Comparison of ENCODE assay signal across 8 cellular contexts in the genomic region with DNA sequence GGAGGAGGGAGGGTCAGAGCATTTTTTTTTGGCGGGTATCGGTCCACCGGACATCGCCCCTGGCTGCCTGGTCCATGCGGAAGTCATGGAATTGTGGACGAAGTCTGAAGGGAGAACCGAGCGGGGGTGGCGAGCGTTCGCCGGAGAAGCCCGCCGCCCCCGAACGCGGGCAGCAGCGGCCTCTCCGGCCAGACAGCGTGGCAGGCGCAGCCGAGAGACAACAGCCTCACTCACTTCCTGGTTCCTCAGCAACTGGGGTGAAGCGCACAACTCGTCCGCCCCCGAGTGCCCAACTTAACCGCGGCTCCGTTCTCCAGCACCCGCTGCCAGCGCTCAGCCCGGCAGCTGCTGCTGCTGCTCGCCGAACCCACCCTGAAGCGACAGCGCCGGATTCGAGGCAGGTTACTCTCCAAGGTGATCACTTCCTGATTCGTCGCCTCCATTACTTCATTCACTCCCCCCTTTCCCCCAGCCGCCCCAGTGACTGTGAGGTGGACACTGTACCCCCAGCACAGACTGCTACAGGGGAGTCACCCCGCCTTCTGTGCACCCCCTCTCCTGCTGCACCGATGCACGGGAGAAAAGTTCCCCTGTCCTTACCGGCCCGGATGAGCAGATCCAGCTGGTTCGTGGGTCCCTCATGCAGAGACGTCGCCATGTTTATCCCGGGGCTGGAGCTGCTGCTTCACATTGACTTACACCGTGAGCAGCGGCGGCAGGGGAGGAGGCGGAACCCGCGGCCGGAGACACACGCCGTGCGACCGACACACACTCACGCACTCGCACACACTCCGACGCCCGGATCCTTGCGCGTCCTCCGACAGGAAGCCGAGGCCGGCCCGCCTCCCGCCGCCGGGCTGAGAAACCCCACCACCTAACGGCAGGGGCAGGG.
DNase-seq lines count a peak whose midpoint lies in the region; ATAC-seq and TF ChIP-seq lines count a peak whose summit lies in the region.

No MANE protein-coding gene starts in this region.

- no peaks in the 10 kb centered on the region for H3K27me3 ChIP-seq in BLaER1

- peak; percentile 45 for ATAC-seq in GM19043 (IDR thresholded peaks at IDR 0.05; ENCODE audit: low read depth, unreplicated experiment)
- ATAC-seq in HG03354 (IDR thresholded peaks at IDR 0.05; ENCODE audit: poor library complexity, severe bottlenecking, unreplicated experiment), result peak; percentile 61

- intact Hi-C loops in lower leg skin (cut with DNase I; ENCODE audit: low total_unique reads), result loop anchor here (10.0 kb wide), 1 partner anchor 91 kb away; the partner anchor contains the start of gene ELF2

- peak overlapping the region; percentile 91 for H3K27ac ChIP-seq in BLaER1

- H4K20me1 ChIP-seq in BLaER1, result peaks cover 40% of the 10 kb centered on the region

- no peaks in the 10 kb centered on the region for H3K9me3 ChIP-seq in BLaER1

- peak overlapping the region; percentile 88 for H3K9ac ChIP-seq in BLaER1

- peak; percentile 90 to 95 for DNase-seq in NCI-H526 (lab: John Stamatoyannopoulos, UW)
- DNase-seq in activated CD4-positive, alpha-beta T cell treated with anti-CD3 and anti-CD28 coated beads, Interleukin-2, amount 50 U/mL, for 1 hour, result peak; percentile 76
- peak; percentile 73 to 93 for DNase-seq in dermis microvascular lymphatic vessel endothelial cell (ENCODE audit: low read depth in 2 of 2)
- peak; percentile 83 to 96 for DNase-seq in lower leg skin (ENCODE audit: low spot score in 2 of 2)
- peak; percentile 73 to 82 for DNase-seq in stimulated activated CD4-positive, alpha-beta T cell treated with anti-CD3 and anti-CD28 coated beads, Interleukin-4, amount 100 ng/mL, for 4 hours

- H3K4me2 ChIP-seq in BLaER1, result peak overlapping the region; percentile 72

- H3K4me1 ChIP-seq in BLaER1, result peaks cover 44% of the 10 kb centered on the region

- H3K4me3 ChIP-seq in BLaER1 (peak overlapping the region; percentile 81), lower leg skin (ENCODE audit: low read depth, poor library complexity, severe bottlenecking) (peak overlapping the region; percentile 82)

- TF ChIP-seq POLR2A in lower leg skin (IDR thresholded peaks at IDR 0.05), result no peak

- 0 to 1% methylated on average over 34 to 36 of the region's 76 CpGs for WGBS in lower leg skin, 2 donors

- TF ChIP-seq CTCF in lower leg skin (IDR thresholded peaks at IDR 0.05), result no peak

- H3K36me3 ChIP-seq in BLaER1, result no peaks in the 10 kb centered on the region

Comparison
In these comparisons a context has a peak if more than half of its experiments do, and no peak if none do; other contexts are left out.
1. Peak in every context shown above with its lines: DNase-seq, ATAC-seq, H3K4me3 ChIP-seq and H3K27ac ChIP-seq.